ENCODE assay signal across 8 cellular contexts in the genomic region with DNA sequence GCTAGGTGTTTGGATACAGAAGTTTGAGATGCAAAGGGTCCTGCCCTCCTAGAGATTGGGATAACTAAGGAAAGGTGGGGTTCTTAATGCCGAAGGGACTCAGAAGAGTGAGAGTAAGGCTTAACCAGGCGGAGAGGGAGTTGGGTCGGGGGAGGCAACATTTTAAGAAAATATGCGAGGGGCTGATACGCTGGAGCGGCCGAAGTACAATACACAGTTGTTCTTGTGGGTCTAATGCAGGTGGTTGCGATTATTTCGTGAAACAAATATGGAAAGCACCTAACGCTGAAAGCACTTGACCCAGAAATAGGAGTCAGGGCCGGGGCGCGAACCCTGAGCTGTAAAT. TPM values are rescaled to one million over a fixed set of nuclear protein-coding genes. Genes with fewer than 3 reads are reported as not detected.
DNase-seq lines count a peak whose midpoint lies in the region; ATAC-seq, FAIRE-seq and TF ChIP-seq lines count a peak whose summit lies in the region.

No MANE protein-coding gene starts in this region.

- H2BK120ac ChIP-seq in trophoblast cell (ENCODE audit: insufficient read depth, low read length, poor library complexity) = no peak overlapping the region

- H3K4me1 ChIP-seq in trophoblast cell (ENCODE audit: control insufficient read depth in 1 of 2, insufficient read depth in 2 of 2, low read length in 2 of 2) = peaks cover 0 to 5% of the 10 kb centered on the region in 2 experiments

- H3K9me3 ChIP-seq in trophoblast cell (ENCODE audit: insufficient read depth, low read depth, low read length) = no peaks in the 10 kb centered on the region

- H3K27me3 ChIP-seq in trophoblast cell (ENCODE audit: insufficient read depth, low read length) = no peaks in the 10 kb centered on the region

- peak overlapping the region; percentile 100 for H3K4me3 Mint-ChIP-seq in stimulated activated naive CD8-positive, alpha-beta T cell treated with anti-CD3 and anti-CD28 coated beads, Interleukin-15, Interleukin-2, amounts not matched to agents 100 ng/mL and 50 ng/mL, for 24 hours

- peak overlapping the region; percentile 55 for H4K91ac ChIP-seq in trophoblast cell (ENCODE audit: low read depth, low read length)

- H3K27me3 Mint-ChIP-seq in stimulated activated naive CD8-positive, alpha-beta T cell treated with anti-CD3 and anti-CD28 coated beads, Interleukin-15, Interleukin-2, amounts not matched to agents 100 ng/mL and 50 ng/mL, for 24 hours = peaks cover 3% of the 10 kb centered on the region

- H2BK12ac ChIP-seq in trophoblast cell (ENCODE audit: low read length) = no peak overlapping the region

- peaks cover 2 to 3% of the 10 kb centered on the region in 2 experiments for H3K36me3 ChIP-seq in trophoblast cell (ENCODE audit: control insufficient read depth in 1 of 2, insufficient read depth in 2 of 2, low read length in 2 of 2)

- no peaks in the 10 kb centered on the region for H3K9me3 Mint-ChIP-seq in stimulated activated naive CD8-positive, alpha-beta T cell treated with anti-CD3 and anti-CD28 coated beads, Interleukin-15, Interleukin-2, amounts not matched to agents 100 ng/mL and 50 ng/mL, for 24 hours

- peaks cover 11% of the 10 kb centered on the region for H3K79me1 ChIP-seq in trophoblast cell (ENCODE audit: low read length)

- peak overlapping the region; percentile 44 for H3K4ac ChIP-seq in trophoblast cell (ENCODE audit: low read depth, low read length)

- H3K4me3 ChIP-seq in NB4 (ENCODE audit: low read depth, low read length) = peak overlapping the region; percentile 77
- peak overlapping the region; percentile 89 for H3K4me3 ChIP-seq in epithelial cell of esophagus (ENCODE audit: low read length)
- H3K4me3 ChIP-seq in trophoblast cell (ENCODE audit: low read depth, low read length) = peak overlapping the region; percentile 60

- no peak for DNase-seq in stimulated activated naive CD8-positive, alpha-beta T cell treated with anti-CD3 and anti-CD28 coated beads, Interleukin-15, Interleukin-2, amounts not matched to agents 100 U/mL and 50 U/mL, for 24 hours
- DNase-seq in NB4 (ENCODE audit: low read depth) (no peak), epithelial cell of esophagus (ENCODE audit: low read depth) (no peak), trophoblast cell (no peak), SW 1271 (lab: John Stamatoyannopoulos, UW) (no peak), NCI-H1694 treated with DMSO at 0.1 percent for 48 hours (lab: John Stamatoyannopoulos, UW) (no peak), HTR-8/SVneo (ENCODE audit: insufficient read length, low spot score) (no peak)

- peak overlapping the region; percentile 70 for H4K12ac ChIP-seq in trophoblast cell (ENCODE audit: low read depth, low read length)

- peak overlapping the region; percentile 9 for H3K9ac ChIP-seq in trophoblast cell (ENCODE audit: low read length)

- no peak for TF ChIP-seq POLR2A in NB4 (IDR thresholded peaks at IDR 0.05; ENCODE audit: extremely low read depth, insufficient read length)

- H3K4me1 Mint-ChIP-seq in stimulated activated naive CD8-positive, alpha-beta T cell treated with anti-CD3 and anti-CD28 coated beads, Interleukin-15, Interleukin-2, amounts not matched to agents 100 ng/mL and 50 ng/mL, for 24 hours (ENCODE audit: low read depth) = peaks cover 48% of the 10 kb centered on the region

- no peak for TF ChIP-seq CTCF in NB4 (IDR thresholded peaks at IDR 0.05; ENCODE audit: low read depth, low read length)
- no peak for TF ChIP-seq CTCF in epithelial cell of esophagus (IDR thresholded peaks at IDR 0.05; ENCODE audit: insufficient read depth, low read depth, low read length, missing control alignments)

- H3K36me3 Mint-ChIP-seq in stimulated activated naive CD8-positive, alpha-beta T cell treated with anti-CD3 and anti-CD28 coated beads, Interleukin-15, Interleukin-2, amounts not matched to agents 100 ng/mL and 50 ng/mL, for 24 hours (ENCODE audit: low read depth) = peaks cover 26% of the 10 kb centered on the region

- no peak for FAIRE-seq in HTR-8/SVneo (lab: Jason Lieb, UNC)

- H3K79me2 ChIP-seq in trophoblast cell (ENCODE audit: control insufficient read depth, insufficient read depth, low read length, poor library complexity) = peaks cover 6% of the 10 kb centered on the region

- no peak overlapping the region for H3K23ac ChIP-seq in trophoblast cell (ENCODE audit: low read length)

- no CpG with 5 or more reads among the region's 13 CpGs for WGBS in trophoblast cell (ENCODE audit: extremely low coverage, insufficient coverage, insufficient read length)

- peak overlapping the region; percentile 66 for H3K27ac ChIP-seq in trophoblast cell (ENCODE audit: low read depth, low read length)

- no peak overlapping the region for H3K18ac ChIP-seq in trophoblast cell (ENCODE audit: low read length)

- ATAC-seq in stimulated activated naive CD8-positive, alpha-beta T cell treated with anti-CD3 and anti-CD28 coated beads, Interleukin-15, Interleukin-2, amounts not matched to agents 100 U/mL and 50 U/mL, for 24 hours = no peak

- no peak overlapping the region for H2BK5ac ChIP-seq in trophoblast cell (ENCODE audit: low read depth, low read length, poor library complexity)

- peak overlapping the region; percentile 100 for H4K8ac ChIP-seq in trophoblast cell (ENCODE audit: low read depth, low read length)

- peak overlapping the region; percentile 85 for H2AFZ ChIP-seq in trophoblast cell (ENCODE audit: insufficient read depth, low read length, poor library complexity)

- no peak overlapping the region for H2AK5ac ChIP-seq in trophoblast cell (ENCODE audit: low read length)

- H3K14ac ChIP-seq in trophoblast cell (ENCODE audit: low read length) = peak overlapping the region; percentile 61

- peak overlapping the region; percentile 99 for H3K27ac Mint-ChIP-seq in stimulated activated naive CD8-positive, alpha-beta T cell treated with anti-CD3 and anti-CD28 coated beads, Interleukin-15, Interleukin-2, amounts not matched to agents 100 ng/mL and 50 ng/mL, for 24 hours

- H3K4me2 ChIP-seq in trophoblast cell (ENCODE audit: low read length) = peak overlapping the region; percentile 70

RNA-seq across cellular contexts. Expression of a gene that starts 0.3 kb away (rescaled TPM):
- polyA plus RNA-seq in trophoblast cell (2013) = 276 and 290 TPM in 2 replicates
